Comparison of ENCODE assay signal across 2 cellular contexts in the genomic region with DNA sequence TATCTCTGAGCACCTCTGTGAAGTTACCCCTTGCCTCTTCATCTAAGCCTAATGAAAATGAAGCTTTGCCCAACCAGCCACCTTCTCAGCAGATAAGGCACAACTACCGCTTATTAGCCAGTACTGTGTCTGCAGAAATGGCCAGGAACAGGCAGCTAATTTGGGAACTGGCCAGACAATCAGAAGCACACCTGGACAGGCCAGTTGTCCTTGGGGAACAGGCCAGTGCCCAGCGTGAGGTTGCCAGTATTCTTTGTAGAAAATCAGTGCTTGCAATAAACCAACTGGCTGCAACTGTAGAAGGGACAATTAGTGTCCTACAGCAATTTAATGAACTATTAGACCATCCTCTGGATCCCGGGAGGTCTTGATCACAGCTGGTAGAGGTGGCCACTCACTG.
A peak's percentile ranks its signal among the peaks of the same experiment; 100 is the strongest.
TF ChIP-seq lines count a peak whose summit lies in the region.

No MANE protein-coding gene starts in this region.

TF ChIP-seq in liver, 16 proteins besides CTCF, POLR2A, EP300 and RAD21:
- TF ChIP-seq HNF4A (conservative IDR thresholded peaks at IDR 0.05): no peak
- TF ChIP-seq, protein P1, sequence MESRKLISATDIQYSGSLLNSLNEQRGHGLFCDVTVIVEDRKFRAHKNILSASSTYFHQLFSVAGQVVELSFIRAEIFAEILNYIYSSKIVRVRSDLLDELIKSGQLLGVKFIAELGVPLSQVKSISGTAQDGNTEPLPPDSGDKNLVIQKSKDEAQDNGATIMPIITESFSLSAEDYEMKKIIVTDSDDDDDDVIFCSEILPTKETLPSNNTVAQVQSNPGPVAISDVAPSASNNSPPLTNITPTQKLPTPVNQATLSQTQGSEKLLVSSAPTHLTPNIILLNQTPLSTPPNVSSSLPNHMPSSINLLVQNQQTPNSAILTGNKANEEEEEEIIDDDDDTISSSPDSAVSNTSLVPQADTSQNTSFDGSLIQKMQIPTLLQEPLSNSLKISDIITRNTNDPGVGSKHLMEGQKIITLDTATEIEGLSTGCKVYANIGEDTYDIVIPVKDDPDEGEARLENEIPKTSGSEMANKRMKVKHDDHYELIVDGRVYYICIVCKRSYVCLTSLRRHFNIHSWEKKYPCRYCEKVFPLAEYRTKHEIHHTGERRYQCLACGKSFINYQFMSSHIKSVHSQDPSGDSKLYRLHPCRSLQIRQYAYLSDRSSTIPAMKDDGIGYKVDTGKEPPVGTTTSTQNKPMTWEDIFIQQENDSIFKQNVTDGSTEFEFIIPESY (IDR thresholded peaks at IDR 0.05): peak; percentile 10

TF ChIP-seq in HepG2, 621 proteins besides CTCF, POLR2A, EP300 and RAD21:
- TF ChIP-seq ELF1 (CRISPR knock-in tag; IDR thresholded peaks at IDR 0.05) (no peak), ATF7-NPFF (CRISPR knock-in tag; IDR thresholded peaks at IDR 0.05; ENCODE audit: low read depth) (no peak), RBFOX2 (IDR thresholded peaks at IDR 0.05; ENCODE audit: low read depth, low read length) (no peak), MTA3 (CRISPR knock-in tag; IDR thresholded peaks at IDR 0.05) (no peak), ZNF30 (CRISPR knock-in tag; IDR thresholded peaks at IDR 0.05) (no peak), PLRG1 (conservative IDR thresholded peaks at IDR 0.05) (no peak), ISL2 (CRISPR knock-in tag; IDR thresholded peaks at IDR 0.05) (no peak)
- TF ChIP-seq, protein P2, sequence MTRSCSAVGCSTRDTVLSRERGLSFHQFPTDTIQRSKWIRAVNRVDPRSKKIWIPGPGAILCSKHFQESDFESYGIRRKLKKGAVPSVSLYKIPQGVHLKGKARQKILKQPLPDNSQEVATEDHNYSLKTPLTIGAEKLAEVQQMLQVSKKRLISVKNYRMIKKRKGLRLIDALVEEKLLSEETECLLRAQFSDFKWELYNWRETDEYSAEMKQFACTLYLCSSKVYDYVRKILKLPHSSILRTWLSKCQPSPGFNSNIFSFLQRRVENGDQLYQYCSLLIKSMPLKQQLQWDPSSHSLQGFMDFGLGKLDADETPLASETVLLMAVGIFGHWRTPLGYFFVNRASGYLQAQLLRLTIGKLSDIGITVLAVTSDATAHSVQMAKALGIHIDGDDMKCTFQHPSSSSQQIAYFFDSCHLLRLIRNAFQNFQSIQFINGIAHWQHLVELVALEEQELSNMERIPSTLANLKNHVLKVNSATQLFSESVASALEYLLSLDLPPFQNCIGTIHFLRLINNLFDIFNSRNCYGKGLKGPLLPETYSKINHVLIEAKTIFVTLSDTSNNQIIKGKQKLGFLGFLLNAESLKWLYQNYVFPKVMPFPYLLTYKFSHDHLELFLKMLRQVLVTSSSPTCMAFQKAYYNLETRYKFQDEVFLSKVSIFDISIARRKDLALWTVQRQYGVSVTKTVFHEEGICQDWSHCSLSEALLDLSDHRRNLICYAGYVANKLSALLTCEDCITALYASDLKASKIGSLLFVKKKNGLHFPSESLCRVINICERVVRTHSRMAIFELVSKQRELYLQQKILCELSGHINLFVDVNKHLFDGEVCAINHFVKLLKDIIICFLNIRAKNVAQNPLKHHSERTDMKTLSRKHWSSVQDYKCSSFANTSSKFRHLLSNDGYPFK (CRISPR knock-in tag; IDR thresholded peaks at IDR 0.05; ENCODE audit: borderline replicate concordance): no peak
- TF ChIP-seq, protein P3, sequence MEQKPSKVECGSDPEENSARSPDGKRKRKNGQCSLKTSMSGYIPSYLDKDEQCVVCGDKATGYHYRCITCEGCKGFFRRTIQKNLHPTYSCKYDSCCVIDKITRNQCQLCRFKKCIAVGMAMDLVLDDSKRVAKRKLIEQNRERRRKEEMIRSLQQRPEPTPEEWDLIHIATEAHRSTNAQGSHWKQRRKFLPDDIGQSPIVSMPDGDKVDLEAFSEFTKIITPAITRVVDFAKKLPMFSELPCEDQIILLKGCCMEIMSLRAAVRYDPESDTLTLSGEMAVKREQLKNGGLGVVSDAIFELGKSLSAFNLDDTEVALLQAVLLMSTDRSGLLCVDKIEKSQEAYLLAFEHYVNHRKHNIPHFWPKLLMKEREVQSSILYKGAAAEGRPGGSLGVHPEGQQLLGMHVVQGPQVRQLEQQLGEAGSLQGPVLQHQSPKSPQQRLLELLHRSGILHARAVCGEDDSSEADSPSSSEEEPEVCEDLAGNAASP (CRISPR knock-in tag; IDR thresholded peaks at IDR 0.05; ENCODE audit: borderline replicate concordance): no peak
- TF ChIP-seq, protein P4, sequence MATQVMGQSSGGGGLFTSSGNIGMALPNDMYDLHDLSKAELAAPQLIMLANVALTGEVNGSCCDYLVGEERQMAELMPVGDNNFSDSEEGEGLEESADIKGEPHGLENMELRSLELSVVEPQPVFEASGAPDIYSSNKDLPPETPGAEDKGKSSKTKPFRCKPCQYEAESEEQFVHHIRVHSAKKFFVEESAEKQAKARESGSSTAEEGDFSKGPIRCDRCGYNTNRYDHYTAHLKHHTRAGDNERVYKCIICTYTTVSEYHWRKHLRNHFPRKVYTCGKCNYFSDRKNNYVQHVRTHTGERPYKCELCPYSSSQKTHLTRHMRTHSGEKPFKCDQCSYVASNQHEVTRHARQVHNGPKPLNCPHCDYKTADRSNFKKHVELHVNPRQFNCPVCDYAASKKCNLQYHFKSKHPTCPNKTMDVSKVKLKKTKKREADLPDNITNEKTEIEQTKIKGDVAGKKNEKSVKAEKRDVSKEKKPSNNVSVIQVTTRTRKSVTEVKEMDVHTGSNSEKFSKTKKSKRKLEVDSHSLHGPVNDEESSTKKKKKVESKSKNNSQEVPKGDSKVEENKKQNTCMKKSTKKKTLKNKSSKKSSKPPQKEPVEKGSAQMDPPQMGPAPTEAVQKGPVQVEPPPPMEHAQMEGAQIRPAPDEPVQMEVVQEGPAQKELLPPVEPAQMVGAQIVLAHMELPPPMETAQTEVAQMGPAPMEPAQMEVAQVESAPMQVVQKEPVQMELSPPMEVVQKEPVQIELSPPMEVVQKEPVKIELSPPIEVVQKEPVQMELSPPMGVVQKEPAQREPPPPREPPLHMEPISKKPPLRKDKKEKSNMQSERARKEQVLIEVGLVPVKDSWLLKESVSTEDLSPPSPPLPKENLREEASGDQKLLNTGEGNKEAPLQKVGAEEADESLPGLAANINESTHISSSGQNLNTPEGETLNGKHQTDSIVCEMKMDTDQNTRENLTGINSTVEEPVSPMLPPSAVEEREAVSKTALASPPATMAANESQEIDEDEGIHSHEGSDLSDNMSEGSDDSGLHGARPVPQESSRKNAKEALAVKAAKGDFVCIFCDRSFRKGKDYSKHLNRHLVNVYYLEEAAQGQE (IDR thresholded peaks at IDR 0.05; ENCODE audit: borderline replicate concordance in 1 of 2, low read depth in 1 of 2, low read length in 2 of 2): no peak
